8 cellular contexts compared by ENCODE assay signal in the genomic region with DNA sequence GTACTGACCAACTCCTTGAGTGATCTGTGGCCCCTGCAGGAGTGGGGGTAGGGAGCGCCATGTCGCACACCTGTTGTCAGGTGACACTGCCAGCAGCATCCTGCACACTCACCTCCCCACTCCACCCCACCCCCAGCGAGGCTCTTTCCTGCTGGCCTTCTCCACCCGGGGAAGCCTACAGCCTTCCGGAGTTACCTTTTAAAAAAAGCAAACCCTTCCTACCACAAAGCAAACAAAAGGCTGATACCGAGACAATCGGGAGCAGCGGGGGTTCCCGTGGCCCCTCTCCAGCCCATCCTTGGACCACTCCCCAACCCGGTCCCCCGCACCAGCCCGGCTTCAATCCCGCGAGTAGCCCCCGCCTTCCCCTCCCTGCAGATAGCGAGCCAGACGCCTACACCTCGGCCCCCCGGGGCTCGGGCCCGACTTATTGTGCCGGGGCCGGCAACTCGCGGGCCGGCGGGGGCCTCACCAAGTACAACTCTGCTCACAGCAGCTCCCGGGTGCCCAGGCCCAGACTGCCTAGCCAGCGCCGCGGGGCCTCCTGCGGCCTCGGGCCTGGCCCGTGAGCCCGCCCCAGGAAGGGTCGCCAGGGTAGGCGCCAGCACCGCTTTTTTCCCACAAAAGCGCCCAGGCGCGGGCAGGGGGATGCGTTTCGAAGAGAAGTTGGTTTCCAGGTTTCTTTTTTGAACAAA. TPM values are rescaled to one million over a fixed set of nuclear protein-coding genes. Genes with fewer than 3 reads are reported as not detected.
DNase-seq lines count a peak whose midpoint lies in the region; ATAC-seq and TF ChIP-seq lines count a peak whose summit lies in the region.

No MANE protein-coding gene starts in this region.

- no peak for TF ChIP-seq CTCF in left lung (IDR thresholded peaks at IDR 0.05)

- DNase-seq in HT-29 (ENCODE audit: low spot score): peak; percentile 75
- peak; percentile 53 to 71 for DNase-seq in T47D (ENCODE audit: low read depth in 1 of 2, low spot score in 1 of 2)
- DNase-seq in left lung: peak; percentile 67 to 85
- DNase-seq in stimulated activated CD4-positive, alpha-beta T cell treated with anti-CD3 and anti-CD28 coated beads, TNF-alpha, amount 100 ng/mL, for 4 hours (ENCODE audit: low read depth in 3 of 3): peak in 2 of 3 experiments; percentile 22 to 26
- DNase-seq in pons (ENCODE audit: low spot score): no peak

- peaks cover 57 to 65% (median 62%) of the 10 kb centered on the region in 10 experiments for H3K4me1 ChIP-seq in BLaER1 treated with 17β-estradiol and CSF1 and Interleukin-3, amounts not matched to agents 10 nM and 100 nM
- H3K4me1 ChIP-seq in left lung: peaks cover 16 to 60% of the 10 kb centered on the region in 2 donors

- H3K4me2 ChIP-seq in BLaER1 treated with 17β-estradiol and CSF1 and Interleukin-3, amounts not matched to agents 10 nM and 100 nM: peak overlapping the region; percentile 90 to 98 (median 96)

- H3K9ac ChIP-seq in BLaER1 treated with 17β-estradiol and CSF1 and Interleukin-3, amounts not matched to agents 10 nM and 100 nM: peak overlapping the region; percentile 95 to 100 (median 99)

- H4K20me1 ChIP-seq in BLaER1 treated with 17β-estradiol and CSF1 and Interleukin-3, amounts not matched to agents 10 nM and 100 nM: peaks cover 16 to 55% (median 53%) of the 10 kb centered on the region in 11 experiments; a peak in 20 of 22 replicates

- H3K9me3 ChIP-seq in BLaER1 treated with 17β-estradiol and CSF1 and Interleukin-3, amounts not matched to agents 10 nM and 100 nM (replicated peaks in 1 of 11): no peaks in the 10 kb centered on the region
- no peaks in the 10 kb centered on the region for H3K9me3 ChIP-seq in left lung

- peak; percentile 29 for ATAC-seq in GM19372 (IDR thresholded peaks at IDR 0.05; ENCODE audit: low read depth, unreplicated experiment)
- ATAC-seq in SK-N-SH treated with all-trans-retinoic acid at 6 μM for 48 hours: peak; percentile 69
- peak; percentile 52 for ATAC-seq in left lung

- intact Hi-C loops in left lung (cut with DNase I): no loop called here

- peak overlapping the region; percentile 94 to 100 (median 98) for H3K27ac ChIP-seq in BLaER1 treated with 17β-estradiol and CSF1 and Interleukin-3, amounts not matched to agents 10 nM and 100 nM
- peak overlapping the region; percentile 90 to 92 for H3K27ac ChIP-seq in left lung

- peak overlapping the region; percentile 86 to 99 (median 96) for H3K4me3 ChIP-seq in BLaER1 treated with 17β-estradiol and CSF1 and Interleukin-3, amounts not matched to agents 10 nM and 100 nM
- H3K4me3 ChIP-seq in left lung: peak overlapping the region; percentile 75 to 86

- H3K27me3 ChIP-seq in BLaER1 treated with 17β-estradiol and CSF1 and Interleukin-3, amounts not matched to agents 10 nM and 100 nM: no peaks in the 10 kb centered on the region
- H3K27me3 ChIP-seq in left lung: no peaks in the 10 kb centered on the region

- in situ Hi-C loops in T47D (cut with HindIII; ENCODE audit: low pct_unique_long_range_greater_than_20kb, low sequenced_read_pairs): no loop called here

- peaks cover 0 to 46% (median 25%) of the 10 kb centered on the region in 11 experiments; a peak in 16 of 22 replicates for H3K36me3 ChIP-seq in BLaER1 treated with 17β-estradiol and CSF1 and Interleukin-3, amounts not matched to agents 10 nM and 100 nM
- no peaks in the 10 kb centered on the region for H3K36me3 ChIP-seq in left lung

TF ChIP-seq in SK-N-SH treated with all-trans-retinoic acid at 6 μM for 48 hours, 23 proteins besides CTCF, POLR2A, EP300 and RAD21:
- TF ChIP-seq, protein P1, sequence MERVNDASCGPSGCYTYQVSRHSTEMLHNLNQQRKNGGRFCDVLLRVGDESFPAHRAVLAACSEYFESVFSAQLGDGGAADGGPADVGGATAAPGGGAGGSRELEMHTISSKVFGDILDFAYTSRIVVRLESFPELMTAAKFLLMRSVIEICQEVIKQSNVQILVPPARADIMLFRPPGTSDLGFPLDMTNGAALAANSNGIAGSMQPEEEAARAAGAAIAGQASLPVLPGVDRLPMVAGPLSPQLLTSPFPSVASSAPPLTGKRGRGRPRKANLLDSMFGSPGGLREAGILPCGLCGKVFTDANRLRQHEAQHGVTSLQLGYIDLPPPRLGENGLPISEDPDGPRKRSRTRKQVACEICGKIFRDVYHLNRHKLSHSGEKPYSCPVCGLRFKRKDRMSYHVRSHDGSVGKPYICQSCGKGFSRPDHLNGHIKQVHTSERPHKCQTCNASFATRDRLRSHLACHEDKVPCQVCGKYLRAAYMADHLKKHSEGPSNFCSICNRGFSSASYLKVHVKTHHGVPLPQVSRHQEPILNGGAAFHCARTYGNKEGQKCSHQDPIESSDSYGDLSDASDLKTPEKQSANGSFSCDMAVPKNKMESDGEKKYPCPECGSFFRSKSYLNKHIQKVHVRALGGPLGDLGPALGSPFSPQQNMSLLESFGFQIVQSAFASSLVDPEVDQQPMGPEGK (CRISPR knock-in tag; IDR thresholded peaks at IDR 0.05; ENCODE audit: borderline replicate concordance): peak; percentile 15; the same call in 1 of the 2 replicates
- TF ChIP-seq, protein P2, sequence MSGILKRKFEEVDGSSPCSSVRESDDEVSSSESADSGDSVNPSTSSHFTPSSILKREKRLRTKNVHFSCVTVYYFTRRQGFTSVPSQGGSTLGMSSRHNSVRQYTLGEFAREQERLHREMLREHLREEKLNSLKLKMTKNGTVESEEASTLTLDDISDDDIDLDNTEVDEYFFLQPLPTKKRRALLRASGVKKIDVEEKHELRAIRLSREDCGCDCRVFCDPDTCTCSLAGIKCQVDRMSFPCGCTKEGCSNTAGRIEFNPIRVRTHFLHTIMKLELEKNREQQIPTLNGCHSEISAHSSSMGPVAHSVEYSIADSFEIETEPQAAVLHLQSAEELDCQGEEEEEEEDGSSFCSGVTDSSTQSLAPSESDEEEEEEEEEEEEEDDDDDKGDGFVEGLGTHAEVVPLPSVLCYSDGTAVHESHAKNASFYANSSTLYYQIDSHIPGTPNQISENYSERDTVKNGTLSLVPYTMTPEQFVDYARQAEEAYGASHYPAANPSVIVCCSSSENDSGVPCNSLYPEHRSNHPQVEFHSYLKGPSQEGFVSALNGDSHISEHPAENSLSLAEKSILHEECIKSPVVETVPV (CRISPR knock-in tag; IDR thresholded peaks at IDR 0.05): no peak
- no peak for TF ChIP-seq PPARA (CRISPR knock-in tag; IDR thresholded peaks at IDR 0.05; ENCODE audit: borderline replicate concordance)

RNA-seq across cellular contexts. Expression of a gene that starts 0.7 kb away (rescaled TPM):
- total RNA-seq in HT-29 (2014; rRNA removed; shearing (Covaris generic)): 566 and 576 TPM in 2 replicates
- total RNA-seq in left lung: 100 to 1,000 TPM; 183 to 309 TPM

RNA-seq across cellular contexts. Expression of a gene that starts 48.8 kb away (rescaled TPM):
- total RNA-seq in HT-29 (2014; rRNA removed; shearing (Covaris generic)): not detected in 2 replicates
- total RNA-seq in left lung: under 1 TPM in 1 of 2 donors, not detected in 1; 0.24 TPM

RNA-seq across cellular contexts. Expression of a gene that starts 53.8 kb away (rescaled TPM):
- not detected in 2 replicates for total RNA-seq in HT-29 (2014; rRNA removed; shearing (Covaris generic))
- total RNA-seq in left lung: under 1 TPM; 0.03 to 0.18 TPM
